In the genomic region with DNA sequence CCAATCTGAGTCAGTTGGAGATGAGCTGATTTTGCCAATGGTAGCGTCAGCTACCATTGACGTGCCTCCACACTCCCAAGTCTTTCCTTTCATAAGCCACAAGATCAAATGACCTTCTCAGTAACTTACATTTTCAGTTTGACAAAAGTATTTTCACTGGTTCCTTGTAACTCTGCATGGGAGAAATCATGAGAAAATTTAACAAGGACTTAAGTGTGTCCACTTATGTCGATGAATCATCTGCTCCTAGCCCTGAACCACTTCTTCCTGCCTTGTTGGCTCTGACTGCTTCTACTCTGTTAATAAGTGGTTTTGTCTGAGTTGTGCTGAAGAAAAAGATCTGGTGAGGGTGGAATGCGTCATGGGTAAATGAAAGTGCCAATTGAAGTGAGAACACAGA, we compare ENCODE assay signal across 9 cellular contexts.
DNase-seq lines count a peak whose midpoint lies in the region; ATAC-seq and TF ChIP-seq lines count a peak whose summit lies in the region.
"Had no signal": no experiment of that assay in that cellular context is flagged by ENCODE, and none has a peak within 500 bp of the region (broad histone marks: within the 10 kb centered on the region; RNA-seq: fewer than 3 reads in every experiment).

No MANE protein-coding gene starts in this region.

- no TSS peak for BruUV-seq in mammary epithelial cell (replicated peaks; lab: Mats Ljungman, UMichigan)

- H3K9ac ChIP-seq in mammary epithelial cell (ENCODE audit: insufficient read depth, low read length), result no peak overlapping the region

- H3K4me1 Mint-ChIP-seq in activated T-cell treated with anti-CD3 and anti-CD28 coated beads, Interleukin-2, amount 50 U/mL, for 24 hours (ENCODE audit: low read depth), result peaks cover 26% of the 10 kb centered on the region
- peaks cover 32% of the 10 kb centered on the region for H3K4me1 Mint-ChIP-seq in stimulated activated memory B cell treated with anti-CD40 and anti-IgM and Interleukin-4, amounts not matched to agents 10 μg/mL and 1 μg/mL and 100 μg/mL, for 72 hours

- H3K36me3 Mint-ChIP-seq in activated T-cell treated with anti-CD3 and anti-CD28 coated beads, Interleukin-2, amount 50 U/mL, for 24 hours (ENCODE audit: low read depth), result no peaks in the 10 kb centered on the region
- H3K36me3 Mint-ChIP-seq in stimulated activated memory B cell treated with anti-CD40 and anti-IgM and Interleukin-4, amounts not matched to agents 10 μg/mL and 1 μg/mL and 100 μg/mL, for 72 hours, result peaks cover 7% of the 10 kb centered on the region
- H3K36me3 Mint-ChIP-seq: naive B cell had no signal

- no peaks in the 10 kb centered on the region for H3K27me3 Mint-ChIP-seq in activated T-cell treated with anti-CD3 and anti-CD28 coated beads, Interleukin-2, amount 50 U/mL, for 24 hours
- no peaks in the 10 kb centered on the region for H3K27me3 Mint-ChIP-seq in stimulated activated memory B cell treated with anti-CD40 and anti-IgM and Interleukin-4, amounts not matched to agents 10 μg/mL and 1 μg/mL and 100 μg/mL, for 72 hours
- H3K27me3 Mint-ChIP-seq: naive B cell had no signal

- ATAC-seq in HG03139 (IDR thresholded peaks at IDR 0.05; ENCODE audit: unreplicated experiment), result peak; percentile 88
- peak; percentile 83 for ATAC-seq in stimulated activated memory B cell treated with anti-CD40 and anti-IgM and Interleukin-4, amounts not matched to agents 10 μg/mL and 1 μg/mL and 100 μg/mL, for 72 hours
- no peak for ATAC-seq in HG03439 (IDR thresholded peaks at IDR 0.05; ENCODE audit: unreplicated experiment)

- H3K4me3 Mint-ChIP-seq in activated T-cell treated with anti-CD3 and anti-CD28 coated beads, Interleukin-2, amount 50 U/mL, for 24 hours, result no peak overlapping the region
- H3K4me3 Mint-ChIP-seq in stimulated activated memory B cell treated with anti-CD40 and anti-IgM and Interleukin-4, amounts not matched to agents 10 μg/mL and 1 μg/mL and 100 μg/mL, for 72 hours, result peak overlapping the region; percentile 20
- H3K4me3 Mint-ChIP-seq: naive B cell had no signal

- dilution Hi-C loops in mammary epithelial cell (cut with HindIII; ENCODE audit: low sequenced_read_pairs), result no loop called here

- TF ChIP-seq CTCF in mammary epithelial cell (conservative IDR thresholded peaks at IDR 0.05 in 1 of 2, IDR thresholded peaks at IDR 0.05 in 1 of 2; ENCODE audit: extremely low read depth in 1 of 2, insufficient read depth in 1 of 2, low read depth in 1 of 2, low read length in 2 of 2), result no peak
- TF ChIP-seq CTCF in vagina (IDR thresholded peaks at IDR 0.05), result no peak

- no peaks in the 10 kb centered on the region for H3K9me3 ChIP-seq in mammary epithelial cell (replicated peaks; ENCODE audit: insufficient read depth, low read length)
- no peaks in the 10 kb centered on the region for H3K9me3 ChIP-seq in vagina

- no peaks in the 10 kb centered on the region for H4K20me1 ChIP-seq in mammary epithelial cell (ENCODE audit: insufficient read depth, low read length)

- DNase-seq in activated T-cell treated with anti-CD3 and anti-CD28 coated beads, Interleukin-2, amount 50 U/mL, for 24 hours, result no peak
- no peak for DNase-seq in activated T-cell treated with anti-CD3 and anti-CD28 coated beads, Interleukin-2, amount 50 U/mL, for 1 hour
- DNase-seq in mammary epithelial cell (peak; percentile 89), vagina (ENCODE audit: extremely low spot score in 2 of 2) (no peak), mesenteric fat pad (ENCODE audit: low spot score) (no peak)
- DNase-seq: naive B cell had no signal

- 58% methylated on average over 4 of the region's 4 CpGs for WGBS in mammary epithelial cell (ENCODE audit: low coverage, missing lambda C conversion rate)

- TF ChIP-seq POLR2A in vagina (IDR thresholded peaks at IDR 0.05), result no peak

- peaks cover 14% of the 10 kb centered on the region for H3K4me1 ChIP-seq in mammary epithelial cell (ENCODE audit: insufficient read depth, low read length)
- H3K4me1 ChIP-seq in vagina, result no peaks in the 10 kb centered on the region

- peaks cover 3% of the 10 kb centered on the region for H3K9me3 Mint-ChIP-seq in activated T-cell treated with anti-CD3 and anti-CD28 coated beads, Interleukin-2, amount 50 U/mL, for 24 hours
- peaks cover 6% of the 10 kb centered on the region for H3K9me3 Mint-ChIP-seq in stimulated activated memory B cell treated with anti-CD40 and anti-IgM and Interleukin-4, amounts not matched to agents 10 μg/mL and 1 μg/mL and 100 μg/mL, for 72 hours

- H3K27ac ChIP-seq in mammary epithelial cell (ENCODE audit: insufficient read depth, low read depth, low read length) (peak overlapping the region; percentile 22), vagina (no peak overlapping the region)

- no peaks in the 10 kb centered on the region for H3K79me2 ChIP-seq in mammary epithelial cell (ENCODE audit: insufficient read depth, low read length)

- in situ Hi-C loops in mammary epithelial cell (cut with MboI; ENCODE audit: low sequenced_read_pairs in 2 of 2), result no loop called here

- H3K27ac Mint-ChIP-seq in activated T-cell treated with anti-CD3 and anti-CD28 coated beads, Interleukin-2, amount 50 U/mL, for 24 hours, result peak overlapping the region; percentile 65
- peak overlapping the region; percentile 86 for H3K27ac Mint-ChIP-seq in stimulated activated memory B cell treated with anti-CD40 and anti-IgM and Interleukin-4, amounts not matched to agents 10 μg/mL and 1 μg/mL and 100 μg/mL, for 72 hours
- H3K27ac Mint-ChIP-seq: naive B cell had no signal

- H3K4me2 ChIP-seq in mammary epithelial cell (ENCODE audit: insufficient read depth, low read depth, low read length), result no peak overlapping the region

- CTCF ChIA-PET in mammary epithelial cell (lab: Charles Lee; ENCODE audit: low non-redundant PET), result interaction anchor here (0.6 kb wide), 1 partner anchor 74 kb away, joined by 7 read pairs; no protein-coding TSS in a partner anchor

- H3K27me3 ChIP-seq in mammary epithelial cell (ENCODE audit: insufficient read depth, low read length), result no peaks in the 10 kb centered on the region
- H3K27me3 ChIP-seq in vagina, result no peaks in the 10 kb centered on the region

- H3K36me3 ChIP-seq in mammary epithelial cell (ENCODE audit: insufficient read depth, low read length) (no peaks in the 10 kb centered on the region), vagina (no peaks in the 10 kb centered on the region)

- intact Hi-C loops in mammary epithelial cell (cut with micrococcal nuclease) (no loop called here), vagina (cut with DNase I) (no loop called here)

- H3K4me3 ChIP-seq in mammary epithelial cell (replicated peaks in 1 of 3; ENCODE audit: insufficient read depth in 1 of 3, low read depth in 2 of 3, low read length in 3 of 3), result no peak overlapping the region
- no peak overlapping the region for H3K4me3 ChIP-seq in vagina

- peak overlapping the region; percentile 22 for H2AFZ ChIP-seq in mammary epithelial cell (ENCODE audit: low read depth, low read length)
